In the genomic region with DNA sequence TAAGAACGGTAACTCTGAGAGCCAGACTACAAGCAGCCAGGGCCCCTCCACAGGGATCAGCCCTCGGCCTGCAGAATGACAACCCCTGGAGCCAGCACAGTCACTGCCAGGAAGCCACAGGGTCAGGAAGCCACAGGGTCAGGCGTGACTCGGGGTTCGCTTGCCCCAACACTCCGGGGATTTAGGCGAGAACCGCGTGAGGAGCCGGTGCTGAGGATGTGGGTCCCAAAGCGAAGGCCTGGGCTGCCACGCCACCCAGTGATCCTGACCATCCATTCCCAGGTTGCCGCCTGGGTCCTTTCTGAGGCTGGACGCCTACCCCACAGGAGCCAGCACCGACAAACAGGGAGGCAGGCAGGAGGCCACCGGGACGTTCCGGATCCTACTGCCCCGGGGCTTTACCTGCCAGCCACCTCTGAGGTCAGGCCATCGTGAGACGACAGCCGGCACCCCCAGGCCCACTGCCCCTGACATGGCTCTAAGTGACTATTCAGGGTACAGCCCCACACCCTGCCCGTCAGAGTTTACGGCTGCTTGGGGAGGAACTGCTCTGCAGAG, we compare ENCODE assay signal across 27 cellular contexts.
DNase-seq lines count a peak whose midpoint lies in the region; ATAC-seq, FAIRE-seq and TF ChIP-seq lines count a peak whose summit lies in the region.
"Had no signal": no experiment of that assay in that cellular context is flagged by ENCODE, and none has a peak within 500 bp of the region (broad histone marks: within the 10 kb centered on the region; RNA-seq: fewer than 3 reads in every experiment).

No MANE protein-coding gene starts in this region.

- H3K79me2 ChIP-seq in GM23248 (ENCODE audit: insufficient read depth): no peaks in the 10 kb centered on the region
- no peaks in the 10 kb centered on the region for H3K79me2 ChIP-seq in PC-9 (ENCODE audit: low read depth)

- no peaks in the 10 kb centered on the region for H3K27me3 Mint-ChIP-seq in WTC11 (ENCODE audit: low read depth)
- H3K27me3 Mint-ChIP-seq: activated CD4-positive, alpha-beta T cell treated with anti-CD3 and anti-CD28 coated beads, Interleukin-2, amount 10 ng/mL, durations not matched to agents 24 days and 14 days; central memory CD8-positive, alpha-beta T cell had no signal

- BruUV-seq in PC-9 (replicated peaks; lab: Mats Ljungman, UMichigan): no TSS peak

- H3F3A ChIP-seq in GM23248 (ENCODE audit: insufficient read depth) (no peaks in the 10 kb centered on the region), PC-9 (ENCODE audit: insufficient read depth, low read depth) (no peaks in the 10 kb centered on the region)

- no peaks in the 10 kb centered on the region for H3K36me3 ChIP-seq in GM23248 (ENCODE audit: low read depth)
- no peaks in the 10 kb centered on the region for H3K36me3 ChIP-seq in kidney (ENCODE audit: control insufficient read depth in 1 of 2, insufficient read depth in 2 of 2, low read length in 2 of 2)
- no peaks in the 10 kb centered on the region for H3K36me3 ChIP-seq in aorta (ENCODE audit: control insufficient read depth in 1 of 2, insufficient read depth in 2 of 2, low read length in 1 of 2)
- H3K36me3 ChIP-seq in PC-9 (ENCODE audit: low read depth): no peaks in the 10 kb centered on the region

- H3K4me1 ChIP-seq in GM23248 (ENCODE audit: insufficient read depth) (peaks cover 11% of the 10 kb centered on the region; the same call in 1 of the 2 replicates), kidney (ENCODE audit: control insufficient read depth in 1 of 2, insufficient read depth in 1 of 2, low read depth in 1 of 2, low read length in 2 of 2) (no peaks in the 10 kb centered on the region), aorta (ENCODE audit: control insufficient read depth in 1 of 2, insufficient read depth in 2 of 2, low read length in 2 of 2) (no peaks in the 10 kb centered on the region), PC-9 (replicated peaks; ENCODE audit: insufficient read depth) (no peaks in the 10 kb centered on the region)

- H3K9me2 ChIP-seq in GM23248 (ENCODE audit: insufficient read depth): no peaks in the 10 kb centered on the region
- no peaks in the 10 kb centered on the region for H3K9me2 ChIP-seq in PC-9 (ENCODE audit: insufficient read depth)

- CTCF ChIA-PET in WTC11 (lab: Charles Lee): interaction anchor here (1.7 kb wide), 1 partner anchor 15 kb away, joined by 7 read pairs; no protein-coding TSS in a partner anchor
- CTCF ChIA-PET in PC-9 (lab: Charles Lee): no interaction called here

- no peaks in the 10 kb centered on the region for H3K36me3 Mint-ChIP-seq in WTC11

- peak overlapping the region; percentile 60 for H3K27ac ChIP-seq in GM23248
- no peak overlapping the region for H3K27ac ChIP-seq in kidney (ENCODE audit: low read depth in 2 of 2, low read length in 2 of 2)
- no peak overlapping the region for H3K27ac ChIP-seq in aorta (ENCODE audit: low read depth in 1 of 2, low read length in 2 of 2)
- H3K27ac ChIP-seq in PC-9: no peak overlapping the region
- H3K27ac ChIP-seq: RWPE1, testis had no signal

- H3K9me3 Mint-ChIP-seq in WTC11: no peaks in the 10 kb centered on the region
- H3K9me3 Mint-ChIP-seq: activated CD4-positive, alpha-beta T cell treated with anti-CD3 and anti-CD28 coated beads, Interleukin-2, amount 10 ng/mL, durations not matched to agents 24 days and 14 days; activated naive CD4-positive, alpha-beta T cell treated with anti-CD3 and anti-CD28 coated beads for 36 hours; activated T-cell treated with anti-CD3 and anti-CD28 coated beads, Interleukin-2, amount 50 U/mL, for 72 hours; central memory CD8-positive, alpha-beta T cell; H9 had no signal

- H3K9ac ChIP-seq in GM23248: peak overlapping the region; percentile 47
- no peak overlapping the region for H3K9ac ChIP-seq in kidney (ENCODE audit: low read length in 2 of 2)

- no peak for FAIRE-seq in kidney (lab: Jason Lieb, UNC)
- FAIRE-seq: endothelial cell of umbilical vein, GM18507 had no signal

- H3K4me3 Mint-ChIP-seq in WTC11: no peak overlapping the region
- H3K4me3 Mint-ChIP-seq: activated CD4-positive, alpha-beta T cell treated with anti-CD3 and anti-CD28 coated beads, Interleukin-2, amount 10 ng/mL, durations not matched to agents 24 days and 14 days; activated naive CD4-positive, alpha-beta T cell treated with anti-CD3 and anti-CD28 coated beads for 36 hours; activated T-cell treated with anti-CD3 and anti-CD28 coated beads, Interleukin-2, amount 50 U/mL, for 72 hours; central memory CD8-positive, alpha-beta T cell; H9 had no signal

- POLR2A ChIA-PET in WTC11 (lab: Charles Lee): no interaction called here
- POLR2A ChIA-PET in PC-9 (lab: Charles Lee; ENCODE audit: unreplicated experiment): no interaction called here

- H3K4me3 ChIP-seq in GM23248: no peak overlapping the region
- H3K4me3 ChIP-seq in kidney (ENCODE audit: low read length in 2 of 2): no peak overlapping the region
- no peak overlapping the region for H3K4me3 ChIP-seq in aorta (ENCODE audit: low read length in 2 of 2)
- H3K4me3 ChIP-seq in PC-9: no peak overlapping the region
- H3K4me3 ChIP-seq: testis had no signal

- DNase-seq in GM23248 (no peak), WTC11 (ENCODE audit: low spot score) (no peak), kidney (peak; percentile 69), aorta (no peak), anterior cingulate cortex (lab: John Stamatoyannopoulos, UW) (no peak), PC-9 (no peak)
- no peak for DNase-seq in stimulated activated CD4-positive, alpha-beta T cell treated with anti-CD3 and anti-CD28 coated beads, Interleukin-15, amount 100 ng/mL, for 24 hours
- DNase-seq: activated CD4-positive, alpha-beta T cell treated with anti-CD3 and anti-CD28 coated beads, Interleukin-2, amount 10 ng/mL, durations not matched to agents 24 days and 14 days; activated naive CD4-positive, alpha-beta T cell treated with anti-CD3 and anti-CD28 coated beads for 36 hours; activated T-cell treated with anti-CD3 and anti-CD28 coated beads, Interleukin-2, amount 50 U/mL, for 72 hours; AML-193; DMS53; GF-D8; H9; Kasumi-1; left colon; NCI-H2029; NCI-H69; occipital lobe; stimulated activated CD4-positive, alpha-beta T cell treated with anti-CD3 and anti-CD28 coated beads, Interleukin-4, amount 100 ng/mL, for 24 hours; stimulated activated naive CD4-positive, alpha-beta T cell; T-helper 2 cell had no signal

- H3K4me2 ChIP-seq in GM23248 (ENCODE audit: unreplicated experiment): no peak overlapping the region
- no peak overlapping the region for H3K4me2 ChIP-seq in PC-9

- H2AFZ ChIP-seq in GM23248 (no peak overlapping the region), PC-9 (no peak overlapping the region)

- no peaks in the 10 kb centered on the region for H4K20me1 ChIP-seq in GM23248 (ENCODE audit: insufficient read depth)
- H4K20me1 ChIP-seq in PC-9 (ENCODE audit: insufficient read depth): no peaks in the 10 kb centered on the region

- H3K27me3 ChIP-seq in GM23248 (replicated peaks; ENCODE audit: insufficient read depth) (no peaks in the 10 kb centered on the region), aorta (ENCODE audit: control insufficient read depth in 1 of 2, insufficient read depth in 2 of 2, low read length in 1 of 2) (no peaks in the 10 kb centered on the region), PC-9 (ENCODE audit: insufficient read depth, low read depth) (no peaks in the 10 kb centered on the region)
- H3K27me3 ChIP-seq: testis had no signal

- whole genome bisulfite sequencing in GM23248 (ENCODE audit: low coverage in 1 of 2, low lambda C conversion rate in 2 of 2, missing lambda C conversion rate in 2 of 2), 2 experiments: 89 to 90% methylated on average over 23 to 24 of the region's 24 CpGs
- WGBS in aorta, 2 donors: 90 to 95% methylated on average over 22 to 24 of the region's 24 CpGs

- TF ChIP-seq CTCF in WTC11 (IDR thresholded peaks at IDR 0.05) (no peak), kidney (IDR thresholded peaks at IDR 0.05; ENCODE audit: borderline replicate concordance, extremely low read depth, insufficient read depth) (no peak), PC-9 (conservative IDR thresholded peaks at IDR 0.05) (no peak)

- ATAC-seq in WTC11 (no peak), aorta (ENCODE audit: low FRiP score) (peak; percentile 12)
- ATAC-seq: activated T-cell treated with anti-CD3 and anti-CD28 coated beads, Interleukin-2, amount 50 U/mL, for 72 hours; left colon had no signal

- 0 out of 2 replicates have a peak overlapping the region, but pooled peaks have one; percentile 63 for H3K27ac Mint-ChIP-seq in WTC11
- H3K27ac Mint-ChIP-seq: activated CD4-positive, alpha-beta T cell treated with anti-CD3 and anti-CD28 coated beads, Interleukin-2, amount 10 ng/mL, durations not matched to agents 24 days and 14 days; activated naive CD4-positive, alpha-beta T cell treated with anti-CD3 and anti-CD28 coated beads for 36 hours; activated T-cell treated with anti-CD3 and anti-CD28 coated beads, Interleukin-2, amount 50 U/mL, for 72 hours had no signal

- intact Hi-C loops in kidney (cut with DNase I) (no loop called here), aorta (cut with DNase I) (no loop called here), PC-9 (cut with micrococcal nuclease; ENCODE audit: unreplicated experiment) (no loop called here)

- in situ Hi-C loops in GM23248 (cut with MboI): no loop called here

- no peaks in the 10 kb centered on the region for H3K4me1 Mint-ChIP-seq in WTC11
- H3K4me1 Mint-ChIP-seq: activated CD4-positive, alpha-beta T cell treated with anti-CD3 and anti-CD28 coated beads, Interleukin-2, amount 10 ng/mL, durations not matched to agents 24 days and 14 days; H9 had no signal

- no peaks in the 10 kb centered on the region for H3K9me3 ChIP-seq in GM23248 (ENCODE audit: low read depth)
- no peaks in the 10 kb centered on the region for H3K9me3 ChIP-seq in kidney (ENCODE audit: control insufficient read depth in 1 of 2, low read length in 2 of 2)
- H3K9me3 ChIP-seq in aorta (ENCODE audit: control insufficient read depth, low read length): no peaks in the 10 kb centered on the region
- H3K9me3 ChIP-seq in PC-9 (ENCODE audit: insufficient read depth, low read depth): no peaks in the 10 kb centered on the region
- H3K9me3 ChIP-seq: testis had no signal

TF ChIP-seq in WTC11, 78 proteins besides CTCF, POLR2A, EP300 and RAD21:
- no peak for TF ChIP-seq TEAD1 (CRISPR knock-in tag; IDR thresholded peaks at IDR 0.05)
